11 cellular contexts compared by ENCODE assay signal in genomic region chr1:12144236-12144635, GRCh38. TPM values are rescaled to one million over a fixed set of nuclear protein-coding genes. Genes with fewer than 3 reads are reported as not detected.
DNase-seq lines count a peak whose midpoint lies in the region; ATAC-seq and TF ChIP-seq lines count a peak whose summit lies in the region.
"Had no signal": no experiment of that assay in that cellular context is flagged by ENCODE, and none has a peak within 500 bp of the region (broad histone marks: within the 10 kb centered on the region; RNA-seq: fewer than 3 reads in every experiment).

No MANE protein-coding gene starts in this region.

- H2AK5ac ChIP-seq in H9 (ENCODE audit: insufficient read length, low read length): no peak overlapping the region

- H4K20me1 ChIP-seq in H9 (ENCODE audit: control insufficient read depth, insufficient read depth, insufficient read length): no peaks in the 10 kb centered on the region

- H3K36me3 ChIP-seq in left lung (no peaks in the 10 kb centered on the region), stomach (no peaks in the 10 kb centered on the region)

- intact Hi-C loops in left lung (cut with DNase I): no loop called here
- intact Hi-C loops in stomach (cut with DNase I; ENCODE audit: low total_unique reads): no loop called here

- H2AFZ ChIP-seq in H9 (ENCODE audit: low read length): no peak overlapping the region

- no peak overlapping the region for H3K56ac ChIP-seq in H9 (ENCODE audit: insufficient read length, low read depth, low read length)

- H3K23ac ChIP-seq in H9 (ENCODE audit: insufficient read length, low read depth, low read length): no peak overlapping the region

- H2BK15ac ChIP-seq in H9 (ENCODE audit: low read depth, low read length): no peak overlapping the region

- H4K91ac ChIP-seq in H9 (ENCODE audit: insufficient read length, low read depth, low read length): no peak overlapping the region

- H3K4me3 ChIP-seq in left lung (no peak overlapping the region), stomach (no peak overlapping the region), coronary artery (no peak overlapping the region)

- H3K36me3 Mint-ChIP-seq in T-helper 1 cell treated with Interleukin-12 subunit alpha and Interleukin-12 subunit beta and Interleukin-4 antibody, amounts not matched to agents 30 μg/mL and 1 μg/mL, for 36 hours (ENCODE audit: low read depth): peaks cover 15% of the 10 kb centered on the region
- H3K36me3 Mint-ChIP-seq in activated CD8-positive, alpha-beta T cell treated with anti-CD3 and anti-CD28 coated beads, Interleukin-2, amount 10 ng/mL, durations not matched to agents 7 days and 5 days (ENCODE audit: low read depth): peaks cover 4% of the 10 kb centered on the region
- no peaks in the 10 kb centered on the region; a peak in 1 of 7 replicates for H3K36me3 Mint-ChIP-seq in H9 (ENCODE audit: insufficient read depth in 1 of 3, low read depth in 3 of 3)

- H3K4me1 Mint-ChIP-seq in T-helper 1 cell treated with Interleukin-12 subunit alpha and Interleukin-12 subunit beta and Interleukin-4 antibody, amounts not matched to agents 30 μg/mL and 1 μg/mL, for 36 hours (ENCODE audit: low read depth): peaks cover 56% of the 10 kb centered on the region
- H3K4me1 Mint-ChIP-seq in activated CD8-positive, alpha-beta T cell treated with anti-CD3 and anti-CD28 coated beads, Interleukin-2, amount 10 ng/mL, durations not matched to agents 7 days and 5 days (ENCODE audit: low read depth): peaks cover 66% of the 10 kb centered on the region
- H3K4me1 Mint-ChIP-seq in H9: peaks cover 9 to 23% of the 10 kb centered on the region in 2 experiments

- H2BK12ac ChIP-seq in H9 (ENCODE audit: insufficient read length, low read depth, low read length): no peak overlapping the region

- no peaks in the 10 kb centered on the region for H3K9me3 ChIP-seq in left lung
- no peaks in the 10 kb centered on the region for H3K9me3 ChIP-seq in stomach
- no peaks in the 10 kb centered on the region for H3K9me3 ChIP-seq in H9 (ENCODE audit: control insufficient read depth, low read depth, low read length)

- no peak for TF ChIP-seq EP300 in stomach (IDR thresholded peaks at IDR 0.05)

- CTCF ChIA-PET in activated CD8-positive, alpha-beta T cell treated with anti-CD3 and anti-CD28 coated beads, Interleukin-2, amount 10 ng/mL, durations not matched to agents 7 days and 5 days (lab: Charles Lee): interaction anchor here (1.8 to 11.1 kb wide), 2 partner anchors 18 to 21 kb away, joined by 5 to 94 read pairs; no protein-coding TSS in a partner anchor

- peak overlapping the region; percentile 85 for H3K27ac Mint-ChIP-seq in T-helper 1 cell treated with Interleukin-12 subunit alpha and Interleukin-12 subunit beta and Interleukin-4 antibody, amounts not matched to agents 30 μg/mL and 1 μg/mL, for 36 hours
- peak overlapping the region; percentile 76 for H3K27ac Mint-ChIP-seq in activated CD8-positive, alpha-beta T cell treated with anti-CD3 and anti-CD28 coated beads, Interleukin-2, amount 10 ng/mL, durations not matched to agents 7 days and 5 days
- H3K27ac Mint-ChIP-seq in H9: no peak overlapping the region

- H3K4me1 ChIP-seq in left lung (peaks cover 17 to 96% of the 10 kb centered on the region in 2 donors), stomach (peaks cover 26 to 86% (median 37%) of the 10 kb centered on the region in 4 donors), H9 (ENCODE audit: insufficient read depth, low read length) (no peaks in the 10 kb centered on the region)

- no peak overlapping the region for H3K14ac ChIP-seq in H9 (ENCODE audit: insufficient read depth, low read length)

- H3K9ac ChIP-seq in H9 (ENCODE audit: extremely low read depth, insufficient read length, low read length): no peak overlapping the region
- H3K9ac ChIP-seq: KMS-11 had no signal

- TF ChIP-seq POLR2A in stomach (IDR thresholded peaks at IDR 0.05): no peak

- H3K27ac ChIP-seq in left lung: peak overlapping the region; percentile 72 to 98
- H3K27ac ChIP-seq in stomach: peak overlapping the region in 4 of 5 donors; percentile 57 to 85 (median 64)
- no peak overlapping the region for H3K27ac ChIP-seq in H9 (ENCODE audit: insufficient read length, low read depth, low read length)
- H3K27ac ChIP-seq in coronary artery: peak overlapping the region in 1 of 2 donors; percentile 75
- H3K27ac ChIP-seq: 22Rv1, KMS-11, VCaP had no signal

- H3K4ac ChIP-seq in H9 (ENCODE audit: low read depth, low read length): no peak overlapping the region

- H3K4me3 Mint-ChIP-seq in T-helper 1 cell treated with Interleukin-12 subunit alpha and Interleukin-12 subunit beta and Interleukin-4 antibody, amounts not matched to agents 30 μg/mL and 1 μg/mL, for 36 hours: no peak overlapping the region
- no peak overlapping the region for H3K4me3 Mint-ChIP-seq in activated CD8-positive, alpha-beta T cell treated with anti-CD3 and anti-CD28 coated beads, Interleukin-2, amount 10 ng/mL, durations not matched to agents 7 days and 5 days
- H3K4me3 Mint-ChIP-seq in H9: no peak overlapping the region

- 49 to 59% (median 52%) methylated on average over 8 of the region's 8 CpGs for WGBS in stomach, 5 donors
- no CpG with 5 or more reads among the region's 8 CpGs for WGBS in H9 (ENCODE audit: extremely low coverage, insufficient read length, low lambda C conversion rate)

- H3K23me2 ChIP-seq in H9 (ENCODE audit: insufficient read length, low read depth, low read length, poor library complexity, severe bottlenecking): no peaks in the 10 kb centered on the region

- H3K27me3 ChIP-seq in left lung (no peaks in the 10 kb centered on the region), stomach (no peaks in the 10 kb centered on the region), H9 (ENCODE audit: insufficient read depth, low read length) (no peaks in the 10 kb centered on the region)

- H3T11ph ChIP-seq in H9 (ENCODE audit: low read length): no peak overlapping the region

- H3K27me3 Mint-ChIP-seq in T-helper 1 cell treated with Interleukin-12 subunit alpha and Interleukin-12 subunit beta and Interleukin-4 antibody, amounts not matched to agents 30 μg/mL and 1 μg/mL, for 36 hours (ENCODE audit: low read depth): no peaks in the 10 kb centered on the region
- H3K27me3 Mint-ChIP-seq in activated CD8-positive, alpha-beta T cell treated with anti-CD3 and anti-CD28 coated beads, Interleukin-2, amount 10 ng/mL, durations not matched to agents 7 days and 5 days (ENCODE audit: low read depth): no peaks in the 10 kb centered on the region
- H3K27me3 Mint-ChIP-seq in H9 (ENCODE audit: low read depth): peaks cover 3% of the 10 kb centered on the region

- no peak overlapping the region for H3K18ac ChIP-seq in H9 (ENCODE audit: insufficient read length, low read depth, low read length)

- no peak for ATAC-seq in activated CD8-positive, alpha-beta T cell treated with anti-CD3 and anti-CD28 coated beads, Interleukin-2, amount 10 ng/mL, durations not matched to agents 7 days and 5 days
- peak; percentile 30 for ATAC-seq in left lung

- H3K9me3 Mint-ChIP-seq in T-helper 1 cell treated with Interleukin-12 subunit alpha and Interleukin-12 subunit beta and Interleukin-4 antibody, amounts not matched to agents 30 μg/mL and 1 μg/mL, for 36 hours: peaks cover under 1% of the 10 kb centered on the region
- H3K9me3 Mint-ChIP-seq in activated CD8-positive, alpha-beta T cell treated with anti-CD3 and anti-CD28 coated beads, Interleukin-2, amount 10 ng/mL, durations not matched to agents 7 days and 5 days (ENCODE audit: insufficient read depth): peaks cover under 1% of the 10 kb centered on the region
- no peaks in the 10 kb centered on the region; a peak in 1 of 5 replicates for H3K9me3 Mint-ChIP-seq in H9

- no peaks in the 10 kb centered on the region for H3K79me1 ChIP-seq in H9 (ENCODE audit: insufficient read depth, low read depth, low read length, poor library complexity, severe bottlenecking)

- H2BK120ac ChIP-seq in H9 (ENCODE audit: low read depth, low read length, poor library complexity, severe bottlenecking): no peak overlapping the region

- H2BK20ac ChIP-seq in H9 (ENCODE audit: low read depth, low read length, poor library complexity, severe bottlenecking): no peak overlapping the region

- no peak overlapping the region for H2BK5ac ChIP-seq in H9 (ENCODE audit: insufficient read length, low read length)

- no peaks in the 10 kb centered on the region for H3K79me2 ChIP-seq in H9 (ENCODE audit: insufficient read depth, low read length)

- TF ChIP-seq CTCF in left lung (IDR thresholded peaks at IDR 0.05) (no peak), stomach (IDR thresholded peaks at IDR 0.05) (no peak), H9 (conservative IDR thresholded peaks at IDR 0.05) (no peak), coronary artery (IDR thresholded peaks at IDR 0.05) (no peak)

- DNase-seq in T-helper 1 cell (no peak), left lung (no peak), stomach (no peak), DMS153 (lab: John Stamatoyannopoulos, UW) (no peak), H9 (no peak), coronary artery (ENCODE audit: low spot score) (no peak)
- DNase-seq in activated CD8-positive, alpha-beta T cell treated with anti-CD3 and anti-CD28 coated beads, Interleukin-2, amount 10 ng/mL, durations not matched to agents 7 days and 5 days: no peak

- POLR2A ChIA-PET in activated CD8-positive, alpha-beta T cell treated with anti-CD3 and anti-CD28 coated beads, Interleukin-2, amount 10 ng/mL, durations not matched to agents 7 days and 5 days (lab: Charles Lee): no interaction called here

- H3K4me2 ChIP-seq in H9 (ENCODE audit: insufficient read depth, insufficient read length, low read length): no peak overlapping the region
- H3K4me2 ChIP-seq: KMS-11 had no signal

- H4K8ac ChIP-seq in H9 (replicated peaks; ENCODE audit: insufficient read length, low read depth, low read length): no peak overlapping the region

- H4K5ac ChIP-seq in H9 (ENCODE audit: insufficient read length, low read depth, low read length): no peak overlapping the region

RNA-seq across cellular contexts. Expression of gene TNFRSF1B, which starts 22.6 kb away (rescaled TPM):
- 100 to 1,000 TPM; 274 to 284 TPM for total RNA-seq in activated CD8-positive, alpha-beta T cell treated with anti-CD3 and anti-CD28 coated beads, Interleukin-2, amount 10 ng/mL, durations not matched to agents 7 days and 5 days
- total RNA-seq in left lung: 100 to 1,000 TPM in 1 of 2 donors, 10 to 100 TPM in 1; 33.0 to 109 TPM
- 10 to 100 TPM in 4 of 5 donors, 1 to 10 TPM in 1; 7.1 to 24.3 (median 14.9) TPM for total RNA-seq in stomach
- 1 to 10 TPM; 5.4 to 8.4 (median 7.8) TPM for polyA plus RNA-seq in stomach
- total RNA-seq in H9 (2021): 0.57 and 0.68 TPM in 2 replicates

Comparison
In these comparisons a context has a peak if more than half of its experiments do, and no peak if none do; other contexts are left out.
1. H3K27ac Mint-ChIP-seq: peak in T-helper 1 cell treated with Interleukin-12 subunit alpha and Interleukin-12 subunit beta and Interleukin-4 antibody, amounts not matched to agents 30 μg/mL and 1 μg/mL, for 36 hours (single experiment) and activated CD8-positive, alpha-beta T cell treated with anti-CD3 and anti-CD28 coated beads, Interleukin-2, amount 10 ng/mL, durations not matched to agents 7 days and 5 days (single experiment); none in H9 (0 of 3).